Comparison of ENCODE assay signal across 28 cellular contexts in genomic region chr3:118754614-118755013, GRCh38.
"Had no signal": no experiment of that assay in that cellular context is flagged by ENCODE, and none has a peak within 500 bp of the region (broad histone marks: within the 10 kb centered on the region; RNA-seq: fewer than 3 reads in every experiment).

No MANE protein-coding gene starts in this region.

- H3K4me1 Mint-ChIP-seq: naive B cell; naive thymus-derived CD8-positive, alpha-beta T cell; nephron progenitor cell; neural crest cell; stimulated activated effector memory CD8-positive, alpha-beta T cell treated with anti-CD3 and anti-CD28 coated beads, Interleukin-12 subunit alpha, Interleukin-12 subunit beta, amount 100 ng/mL, for 72 hours; stimulated activated naive B cell treated with anti-CD40 and anti-IgM and Interleukin-4, amounts not matched to agents 10 μg/mL and 1 μg/mL and 100 μg/mL, for 72 hours had no signal

- H3K4me3 Mint-ChIP-seq: naive B cell; naive thymus-derived CD8-positive, alpha-beta T cell; natural killer cell treated with Interleukin-12 subunit alpha and Interleukin-12 subunit beta and Interleukin-15 and Interleukin-18, amount 100 ng/mL, for 72 hours; nephron progenitor cell; neural crest cell; stimulated activated effector memory CD8-positive, alpha-beta T cell treated with anti-CD3 and anti-CD28 coated beads, Interleukin-12 subunit alpha, Interleukin-12 subunit beta, amount 100 ng/mL, for 72 hours; stimulated activated naive B cell treated with anti-CD40 and anti-IgM and Interleukin-4, amounts not matched to agents 10 μg/mL and 1 μg/mL and 100 μg/mL, for 72 hours; stimulated activated naive CD8-positive, alpha-beta T cell treated with anti-CD3 and anti-CD28 coated beads, Interleukin-15, Interleukin-2, amounts not matched to agents 100 ng/mL and 50 ng/mL, for 24 hours had no signal

- H3K9me3 Mint-ChIP-seq: nephron progenitor cell; neural crest cell; stimulated activated naive B cell treated with anti-CD40 and anti-IgM and Interleukin-4, amounts not matched to agents 10 μg/mL and 1 μg/mL and 100 μg/mL, for 72 hours had no signal

- H3K9me3 ChIP-seq: pancreas, prostate gland, right atrium auricular region, stomach, thoracic aorta, thyroid gland, upper lobe of left lung, vagina had no signal

- H3K36me3 ChIP-seq: pancreas, prostate gland, right atrium auricular region, stomach, thoracic aorta, thyroid gland, tibial nerve, upper lobe of left lung, vagina had no signal

- H3K27me3 Mint-ChIP-seq: natural killer cell treated with Interleukin-12 subunit alpha and Interleukin-12 subunit beta and Interleukin-15 and Interleukin-18, amount 100 ng/mL, for 72 hours; stimulated activated naive B cell treated with anti-CD40 and anti-IgM and Interleukin-4, amounts not matched to agents 10 μg/mL and 1 μg/mL and 100 μg/mL, for 72 hours; stimulated activated naive CD8-positive, alpha-beta T cell treated with anti-CD3 and anti-CD28 coated beads, Interleukin-15, Interleukin-2, amounts not matched to agents 100 ng/mL and 50 ng/mL, for 24 hours had no signal

- H3K4me1 ChIP-seq: pancreas, prostate gland, right atrium auricular region, stomach, thyroid gland, tibial nerve, upper lobe of left lung, vagina had no signal

- H3K27me3 ChIP-seq: pancreas, right atrium auricular region, stomach, thyroid gland, tibial nerve, upper lobe of left lung, vagina had no signal

- H3K36me3 Mint-ChIP-seq: naive B cell; naive thymus-derived CD8-positive, alpha-beta T cell; natural killer cell treated with Interleukin-12 subunit alpha and Interleukin-12 subunit beta and Interleukin-15 and Interleukin-18, amount 100 ng/mL, for 72 hours; stimulated activated effector memory CD8-positive, alpha-beta T cell treated with anti-CD3 and anti-CD28 coated beads, Interleukin-12 subunit alpha, Interleukin-12 subunit beta, amount 100 ng/mL, for 72 hours; stimulated activated naive B cell treated with anti-CD40 and anti-IgM and Interleukin-4, amounts not matched to agents 10 μg/mL and 1 μg/mL and 100 μg/mL, for 72 hours had no signal

- H3K4me3 ChIP-seq: pancreas, prostate gland, right atrium auricular region, skin epidermis, stomach, thoracic aorta, thyroid gland, tibial nerve, upper lobe of left lung, vagina had no signal

- H3K27ac ChIP-seq: pancreas, prostate gland, right atrium auricular region, skin epidermis, stomach, thoracic aorta, thyroid gland, tibial nerve, upper lobe of left lung, vagina had no signal

- FAIRE-seq: pancreas, urothelium cell line had no signal

- DNase-seq: naive B cell; naive thymus-derived CD8-positive, alpha-beta T cell; nephron progenitor cell; occipital lobe; pancreas; retina; stimulated activated CD4-positive, alpha-beta T cell treated with anti-CD3 and anti-CD28 coated beads, Interleukin-15, amount 100 ng/mL, for 24 hours; stimulated activated CD4-positive, alpha-beta T cell treated with anti-CD3 and anti-CD28 coated beads, Interleukin-2, amount 100 ng/mL, for 24 hours; stimulated activated CD4-positive, alpha-beta T cell treated with anti-CD3 and anti-CD28 coated beads, Interleukin-2, amount 100 ng/mL, for 48 hours; stimulated activated CD4-positive, alpha-beta T cell treated with anti-CD3 and anti-CD28 coated beads, Interleukin-4, amount 100 ng/mL, for 24 hours; stimulated activated naive B cell treated with anti-CD40 and anti-IgM and Interleukin-4, amounts not matched to agents 10 μg/mL and 1 μg/mL and 100 μg/mL, for 72 hours; stimulated activated naive CD4-positive, alpha-beta T cell treated with Interleukin-2 at 50 U/mL for 16 hours; stomach; thyroid gland; trophoblast cell; upper lobe of left lung had no signal

- ATAC-seq: naive thymus-derived CD8-positive, alpha-beta T cell; natural killer cell treated with Interleukin-12 subunit alpha and Interleukin-12 subunit beta and Interleukin-15 and Interleukin-18, amount 100 ng/mL, for 72 hours; pancreas; sciatic nerve; stimulated activated effector memory CD8-positive, alpha-beta T cell treated with anti-CD3 and anti-CD28 coated beads, Interleukin-12 subunit alpha, Interleukin-12 subunit beta, amount 100 ng/mL, for 72 hours; stimulated activated naive B cell treated with anti-CD40 and anti-IgM and Interleukin-4, amounts not matched to agents 10 μg/mL and 1 μg/mL and 100 μg/mL, for 72 hours had no signal

- H3K27ac Mint-ChIP-seq: naive thymus-derived CD8-positive, alpha-beta T cell; natural killer cell treated with Interleukin-12 subunit alpha and Interleukin-12 subunit beta and Interleukin-15 and Interleukin-18, amount 100 ng/mL, for 72 hours; nephron progenitor cell; stimulated activated effector memory CD8-positive, alpha-beta T cell treated with anti-CD3 and anti-CD28 coated beads, Interleukin-12 subunit alpha, Interleukin-12 subunit beta, amount 100 ng/mL, for 72 hours; stimulated activated naive B cell treated with anti-CD40 and anti-IgM and Interleukin-4, amounts not matched to agents 10 μg/mL and 1 μg/mL and 100 μg/mL, for 72 hours; stimulated activated naive CD8-positive, alpha-beta T cell treated with anti-CD3 and anti-CD28 coated beads, Interleukin-15, Interleukin-2, amounts not matched to agents 100 ng/mL and 50 ng/mL, for 24 hours had no signal
